In the genomic region with DNA sequence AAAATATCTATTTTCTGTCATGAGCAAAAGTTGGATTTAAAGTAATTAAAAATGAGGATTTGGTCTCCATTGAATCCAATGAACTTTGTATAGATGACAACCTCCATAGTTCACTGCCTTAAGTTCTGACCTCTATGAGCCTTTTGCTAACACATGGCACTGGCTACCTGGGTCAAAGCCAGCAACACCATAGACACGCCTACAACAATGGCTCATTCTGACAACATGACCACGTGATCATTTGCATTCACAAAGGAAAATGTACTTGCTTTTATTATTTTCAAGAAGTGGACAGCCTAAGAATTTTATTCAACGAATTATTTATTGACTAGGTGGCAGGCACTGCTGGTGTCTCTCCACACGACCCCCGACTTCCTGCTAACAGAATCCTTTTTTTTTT, we compare ENCODE assay signal across 2 cellular contexts.
TF ChIP-seq lines count a peak whose summit lies in the region.

No MANE protein-coding gene starts in this region.

TF ChIP-seq in K562, 482 proteins besides CTCF, POLR2A, EP300 and RAD21 (continues in another document):
- TF ChIP-seq, protein P1, sequence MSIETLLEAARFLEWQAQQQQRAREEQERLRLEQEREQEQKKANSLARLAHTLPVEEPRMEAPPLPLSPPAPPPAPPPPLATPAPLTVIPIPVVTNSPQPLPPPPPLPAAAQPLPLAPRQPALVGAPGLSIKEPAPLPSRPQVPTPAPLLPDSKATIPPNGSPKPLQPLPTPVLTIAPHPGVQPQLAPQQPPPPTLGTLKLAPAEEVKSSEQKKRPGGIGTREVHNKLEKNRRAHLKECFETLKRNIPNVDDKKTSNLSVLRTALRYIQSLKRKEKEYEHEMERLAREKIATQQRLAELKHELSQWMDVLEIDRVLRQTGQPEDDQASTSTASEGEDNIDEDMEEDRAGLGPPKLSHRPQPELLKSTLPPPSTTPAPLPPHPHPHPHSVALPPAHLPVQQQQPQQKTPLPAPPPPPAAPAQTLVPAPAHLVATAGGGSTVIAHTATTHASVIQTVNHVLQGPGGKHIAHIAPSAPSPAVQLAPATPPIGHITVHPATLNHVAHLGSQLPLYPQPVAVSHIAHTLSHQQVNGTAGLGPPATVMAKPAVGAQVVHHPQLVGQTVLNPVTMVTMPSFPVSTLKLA (conservative IDR thresholded peaks at IDR 0.05): 0 out of 4 replicates have a peak, but pooled peaks of 1 of the 2 experiments have one; percentile 27
- no peak for TF ChIP-seq DPF2 (IDR thresholded peaks at IDR 0.05)
- TF ChIP-seq, protein P2, sequence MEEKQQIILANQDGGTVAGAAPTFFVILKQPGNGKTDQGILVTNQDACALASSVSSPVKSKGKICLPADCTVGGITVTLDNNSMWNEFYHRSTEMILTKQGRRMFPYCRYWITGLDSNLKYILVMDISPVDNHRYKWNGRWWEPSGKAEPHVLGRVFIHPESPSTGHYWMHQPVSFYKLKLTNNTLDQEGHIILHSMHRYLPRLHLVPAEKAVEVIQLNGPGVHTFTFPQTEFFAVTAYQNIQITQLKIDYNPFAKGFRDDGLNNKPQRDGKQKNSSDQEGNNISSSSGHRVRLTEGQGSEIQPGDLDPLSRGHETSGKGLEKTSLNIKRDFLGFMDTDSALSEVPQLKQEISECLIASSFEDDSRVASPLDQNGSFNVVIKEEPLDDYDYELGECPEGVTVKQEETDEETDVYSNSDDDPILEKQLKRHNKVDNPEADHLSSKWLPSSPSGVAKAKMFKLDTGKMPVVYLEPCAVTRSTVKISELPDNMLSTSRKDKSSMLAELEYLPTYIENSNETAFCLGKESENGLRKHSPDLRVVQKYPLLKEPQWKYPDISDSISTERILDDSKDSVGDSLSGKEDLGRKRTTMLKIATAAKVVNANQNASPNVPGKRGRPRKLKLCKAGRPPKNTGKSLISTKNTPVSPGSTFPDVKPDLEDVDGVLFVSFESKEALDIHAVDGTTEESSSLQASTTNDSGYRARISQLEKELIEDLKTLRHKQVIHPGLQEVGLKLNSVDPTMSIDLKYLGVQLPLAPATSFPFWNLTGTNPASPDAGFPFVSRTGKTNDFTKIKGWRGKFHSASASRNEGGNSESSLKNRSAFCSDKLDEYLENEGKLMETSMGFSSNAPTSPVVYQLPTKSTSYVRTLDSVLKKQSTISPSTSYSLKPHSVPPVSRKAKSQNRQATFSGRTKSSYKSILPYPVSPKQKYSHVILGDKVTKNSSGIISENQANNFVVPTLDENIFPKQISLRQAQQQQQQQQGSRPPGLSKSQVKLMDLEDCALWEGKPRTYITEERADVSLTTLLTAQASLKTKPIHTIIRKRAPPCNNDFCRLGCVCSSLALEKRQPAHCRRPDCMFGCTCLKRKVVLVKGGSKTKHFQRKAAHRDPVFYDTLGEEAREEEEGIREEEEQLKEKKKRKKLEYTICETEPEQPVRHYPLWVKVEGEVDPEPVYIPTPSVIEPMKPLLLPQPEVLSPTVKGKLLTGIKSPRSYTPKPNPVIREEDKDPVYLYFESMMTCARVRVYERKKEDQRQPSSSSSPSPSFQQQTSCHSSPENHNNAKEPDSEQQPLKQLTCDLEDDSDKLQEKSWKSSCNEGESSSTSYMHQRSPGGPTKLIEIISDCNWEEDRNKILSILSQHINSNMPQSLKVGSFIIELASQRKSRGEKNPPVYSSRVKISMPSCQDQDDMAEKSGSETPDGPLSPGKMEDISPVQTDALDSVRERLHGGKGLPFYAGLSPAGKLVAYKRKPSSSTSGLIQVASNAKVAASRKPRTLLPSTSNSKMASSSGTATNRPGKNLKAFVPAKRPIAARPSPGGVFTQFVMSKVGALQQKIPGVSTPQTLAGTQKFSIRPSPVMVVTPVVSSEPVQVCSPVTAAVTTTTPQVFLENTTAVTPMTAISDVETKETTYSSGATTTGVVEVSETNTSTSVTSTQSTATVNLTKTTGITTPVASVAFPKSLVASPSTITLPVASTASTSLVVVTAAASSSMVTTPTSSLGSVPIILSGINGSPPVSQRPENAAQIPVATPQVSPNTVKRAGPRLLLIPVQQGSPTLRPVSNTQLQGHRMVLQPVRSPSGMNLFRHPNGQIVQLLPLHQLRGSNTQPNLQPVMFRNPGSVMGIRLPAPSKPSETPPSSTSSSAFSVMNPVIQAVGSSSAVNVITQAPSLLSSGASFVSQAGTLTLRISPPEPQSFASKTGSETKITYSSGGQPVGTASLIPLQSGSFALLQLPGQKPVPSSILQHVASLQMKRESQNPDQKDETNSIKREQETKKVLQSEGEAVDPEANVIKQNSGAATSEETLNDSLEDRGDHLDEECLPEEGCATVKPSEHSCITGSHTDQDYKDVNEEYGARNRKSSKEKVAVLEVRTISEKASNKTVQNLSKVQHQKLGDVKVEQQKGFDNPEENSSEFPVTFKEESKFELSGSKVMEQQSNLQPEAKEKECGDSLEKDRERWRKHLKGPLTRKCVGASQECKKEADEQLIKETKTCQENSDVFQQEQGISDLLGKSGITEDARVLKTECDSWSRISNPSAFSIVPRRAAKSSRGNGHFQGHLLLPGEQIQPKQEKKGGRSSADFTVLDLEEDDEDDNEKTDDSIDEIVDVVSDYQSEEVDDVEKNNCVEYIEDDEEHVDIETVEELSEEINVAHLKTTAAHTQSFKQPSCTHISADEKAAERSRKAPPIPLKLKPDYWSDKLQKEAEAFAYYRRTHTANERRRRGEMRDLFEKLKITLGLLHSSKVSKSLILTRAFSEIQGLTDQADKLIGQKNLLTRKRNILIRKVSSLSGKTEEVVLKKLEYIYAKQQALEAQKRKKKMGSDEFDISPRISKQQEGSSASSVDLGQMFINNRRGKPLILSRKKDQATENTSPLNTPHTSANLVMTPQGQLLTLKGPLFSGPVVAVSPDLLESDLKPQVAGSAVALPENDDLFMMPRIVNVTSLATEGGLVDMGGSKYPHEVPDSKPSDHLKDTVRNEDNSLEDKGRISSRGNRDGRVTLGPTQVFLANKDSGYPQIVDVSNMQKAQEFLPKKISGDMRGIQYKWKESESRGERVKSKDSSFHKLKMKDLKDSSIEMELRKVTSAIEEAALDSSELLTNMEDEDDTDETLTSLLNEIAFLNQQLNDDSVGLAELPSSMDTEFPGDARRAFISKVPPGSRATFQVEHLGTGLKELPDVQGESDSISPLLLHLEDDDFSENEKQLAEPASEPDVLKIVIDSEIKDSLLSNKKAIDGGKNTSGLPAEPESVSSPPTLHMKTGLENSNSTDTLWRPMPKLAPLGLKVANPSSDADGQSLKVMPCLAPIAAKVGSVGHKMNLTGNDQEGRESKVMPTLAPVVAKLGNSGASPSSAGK (IDR thresholded peaks at IDR 0.05): peak; percentile 45
- peak; percentile 55 for TF ChIP-seq MEIS2 (IDR thresholded peaks at IDR 0.05; ENCODE audit: partially characterized antibody)
- peak; percentile 84 for TF ChIP-seq RAD51 (IDR thresholded peaks at IDR 0.05; ENCODE audit: borderline replicate concordance, low read depth)
- TF ChIP-seq, protein P3, sequence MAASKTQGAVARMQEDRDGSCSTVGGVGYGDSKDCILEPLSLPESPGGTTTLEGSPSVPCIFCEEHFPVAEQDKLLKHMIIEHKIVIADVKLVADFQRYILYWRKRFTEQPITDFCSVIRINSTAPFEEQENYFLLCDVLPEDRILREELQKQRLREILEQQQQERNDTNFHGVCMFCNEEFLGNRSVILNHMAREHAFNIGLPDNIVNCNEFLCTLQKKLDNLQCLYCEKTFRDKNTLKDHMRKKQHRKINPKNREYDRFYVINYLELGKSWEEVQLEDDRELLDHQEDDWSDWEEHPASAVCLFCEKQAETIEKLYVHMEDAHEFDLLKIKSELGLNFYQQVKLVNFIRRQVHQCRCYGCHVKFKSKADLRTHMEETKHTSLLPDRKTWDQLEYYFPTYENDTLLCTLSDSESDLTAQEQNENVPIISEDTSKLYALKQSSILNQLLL (CRISPR knock-in tag; IDR thresholded peaks at IDR 0.05; ENCODE audit: borderline replicate concordance): no peak

TF ChIP-seq in SK-N-SH treated with all-trans-retinoic acid at 6 μM for 48 hours, 23 proteins besides CTCF, POLR2A, EP300 and RAD21 (continued from another document):
- TF ChIP-seq, protein P4, sequence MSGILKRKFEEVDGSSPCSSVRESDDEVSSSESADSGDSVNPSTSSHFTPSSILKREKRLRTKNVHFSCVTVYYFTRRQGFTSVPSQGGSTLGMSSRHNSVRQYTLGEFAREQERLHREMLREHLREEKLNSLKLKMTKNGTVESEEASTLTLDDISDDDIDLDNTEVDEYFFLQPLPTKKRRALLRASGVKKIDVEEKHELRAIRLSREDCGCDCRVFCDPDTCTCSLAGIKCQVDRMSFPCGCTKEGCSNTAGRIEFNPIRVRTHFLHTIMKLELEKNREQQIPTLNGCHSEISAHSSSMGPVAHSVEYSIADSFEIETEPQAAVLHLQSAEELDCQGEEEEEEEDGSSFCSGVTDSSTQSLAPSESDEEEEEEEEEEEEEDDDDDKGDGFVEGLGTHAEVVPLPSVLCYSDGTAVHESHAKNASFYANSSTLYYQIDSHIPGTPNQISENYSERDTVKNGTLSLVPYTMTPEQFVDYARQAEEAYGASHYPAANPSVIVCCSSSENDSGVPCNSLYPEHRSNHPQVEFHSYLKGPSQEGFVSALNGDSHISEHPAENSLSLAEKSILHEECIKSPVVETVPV (CRISPR knock-in tag; IDR thresholded peaks at IDR 0.05): no peak
- TF ChIP-seq, protein P5, sequence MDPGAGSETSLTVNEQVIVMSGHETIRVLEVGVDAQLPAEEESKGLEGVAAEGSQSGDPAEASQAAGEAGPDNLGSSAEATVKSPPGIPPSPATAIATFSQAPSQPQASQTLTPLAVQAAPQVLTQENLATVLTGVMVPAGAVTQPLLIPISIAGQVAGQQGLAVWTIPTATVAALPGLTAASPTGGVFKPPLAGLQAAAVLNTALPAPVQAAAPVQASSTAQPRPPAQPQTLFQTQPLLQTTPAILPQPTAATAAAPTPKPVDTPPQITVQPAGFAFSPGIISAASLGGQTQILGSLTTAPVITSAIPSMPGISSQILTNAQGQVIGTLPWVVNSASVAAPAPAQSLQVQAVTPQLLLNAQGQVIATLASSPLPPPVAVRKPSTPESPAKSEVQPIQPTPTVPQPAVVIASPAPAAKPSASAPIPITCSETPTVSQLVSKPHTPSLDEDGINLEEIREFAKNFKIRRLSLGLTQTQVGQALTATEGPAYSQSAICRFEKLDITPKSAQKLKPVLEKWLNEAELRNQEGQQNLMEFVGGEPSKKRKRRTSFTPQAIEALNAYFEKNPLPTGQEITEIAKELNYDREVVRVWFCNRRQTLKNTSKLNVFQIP (CRISPR knock-in tag; IDR thresholded peaks at IDR 0.05; ENCODE audit: borderline replicate concordance, low read depth): no peak
- TF ChIP-seq, protein P6, sequence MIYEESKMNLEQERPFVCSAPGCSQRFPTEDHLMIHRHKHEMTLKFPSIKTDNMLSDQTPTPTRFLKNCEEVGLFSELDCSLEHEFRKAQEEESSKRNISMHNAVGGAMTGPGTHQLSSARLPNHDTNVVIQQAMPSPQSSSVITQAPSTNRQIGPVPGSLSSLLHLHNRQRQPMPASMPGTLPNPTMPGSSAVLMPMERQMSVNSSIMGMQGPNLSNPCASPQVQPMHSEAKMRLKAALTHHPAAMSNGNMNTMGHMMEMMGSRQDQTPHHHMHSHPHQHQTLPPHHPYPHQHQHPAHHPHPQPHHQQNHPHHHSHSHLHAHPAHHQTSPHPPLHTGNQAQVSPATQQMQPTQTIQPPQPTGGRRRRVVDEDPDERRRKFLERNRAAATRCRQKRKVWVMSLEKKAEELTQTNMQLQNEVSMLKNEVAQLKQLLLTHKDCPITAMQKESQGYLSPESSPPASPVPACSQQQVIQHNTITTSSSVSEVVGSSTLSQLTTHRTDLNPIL (CRISPR knock-in tag; IDR thresholded peaks at IDR 0.05; ENCODE audit: low read depth): no peak
- no peak for TF ChIP-seq ZNF565 (CRISPR knock-in tag; conservative IDR thresholded peaks at IDR 0.05; ENCODE audit: low read depth)
- TF ChIP-seq GLIS3 (CRISPR knock-in tag; IDR thresholded peaks at IDR 0.05): no peak
- TF ChIP-seq TOX (CRISPR knock-in tag; IDR thresholded peaks at IDR 0.05; ENCODE audit: borderline replicate concordance): no peak
- no peak for TF ChIP-seq PPARA (CRISPR knock-in tag; IDR thresholded peaks at IDR 0.05; ENCODE audit: borderline replicate concordance)
- TF ChIP-seq, protein P7, sequence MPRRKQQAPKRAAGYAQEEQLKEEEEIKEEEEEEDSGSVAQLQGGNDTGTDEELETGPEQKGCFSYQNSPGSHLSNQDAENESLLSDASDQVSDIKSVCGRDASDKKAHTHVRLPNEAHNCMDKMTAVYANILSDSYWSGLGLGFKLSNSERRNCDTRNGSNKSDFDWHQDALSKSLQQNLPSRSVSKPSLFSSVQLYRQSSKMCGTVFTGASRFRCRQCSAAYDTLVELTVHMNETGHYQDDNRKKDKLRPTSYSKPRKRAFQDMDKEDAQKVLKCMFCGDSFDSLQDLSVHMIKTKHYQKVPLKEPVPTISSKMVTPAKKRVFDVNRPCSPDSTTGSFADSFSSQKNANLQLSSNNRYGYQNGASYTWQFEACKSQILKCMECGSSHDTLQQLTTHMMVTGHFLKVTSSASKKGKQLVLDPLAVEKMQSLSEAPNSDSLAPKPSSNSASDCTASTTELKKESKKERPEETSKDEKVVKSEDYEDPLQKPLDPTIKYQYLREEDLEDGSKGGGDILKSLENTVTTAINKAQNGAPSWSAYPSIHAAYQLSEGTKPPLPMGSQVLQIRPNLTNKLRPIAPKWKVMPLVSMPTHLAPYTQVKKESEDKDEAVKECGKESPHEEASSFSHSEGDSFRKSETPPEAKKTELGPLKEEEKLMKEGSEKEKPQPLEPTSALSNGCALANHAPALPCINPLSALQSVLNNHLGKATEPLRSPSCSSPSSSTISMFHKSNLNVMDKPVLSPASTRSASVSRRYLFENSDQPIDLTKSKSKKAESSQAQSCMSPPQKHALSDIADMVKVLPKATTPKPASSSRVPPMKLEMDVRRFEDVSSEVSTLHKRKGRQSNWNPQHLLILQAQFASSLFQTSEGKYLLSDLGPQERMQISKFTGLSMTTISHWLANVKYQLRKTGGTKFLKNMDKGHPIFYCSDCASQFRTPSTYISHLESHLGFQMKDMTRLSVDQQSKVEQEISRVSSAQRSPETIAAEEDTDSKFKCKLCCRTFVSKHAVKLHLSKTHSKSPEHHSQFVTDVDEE (CRISPR knock-in tag; IDR thresholded peaks at IDR 0.05): no peak
- no peak for TF ChIP-seq ZFP3 (CRISPR knock-in tag; IDR thresholded peaks at IDR 0.05)
- no peak for TF ChIP-seq SNAI2 (CRISPR knock-in tag; IDR thresholded peaks at IDR 0.05)
- no peak for TF ChIP-seq ARNTL (CRISPR knock-in tag; IDR thresholded peaks at IDR 0.05; ENCODE audit: borderline replicate concordance, low read depth)
